8 cellular contexts compared by ENCODE assay signal in genomic region chr1:157137051-157137772, GRCh38. TPM values are rescaled to one million over a fixed set of nuclear protein-coding genes. Genes with fewer than 3 reads are reported as not detected.
DNase-seq lines count a peak whose midpoint lies in the region; ATAC-seq and TF ChIP-seq lines count a peak whose summit lies in the region.

No MANE protein-coding gene starts in this region.

- peak overlapping the region; percentile 73 to 96; a peak in 3 of 4 replicates for H3K27ac ChIP-seq in SK-N-SH (ENCODE audit: low read depth in 2 of 2, low read length in 1 of 2)

- H3K9me3 Mint-ChIP-seq in activated T-cell treated with anti-CD3 and anti-CD28 coated beads, Interleukin-2, amount 50 U/mL, for 72 hours: no peaks in the 10 kb centered on the region
- H3K9me3 Mint-ChIP-seq in nephron: no peaks in the 10 kb centered on the region

- peak overlapping the region; percentile 98 for H3K4me2 ChIP-seq in SK-N-SH

- no peak overlapping the region; the same call in 1 of the 2 replicates for H2AFZ ChIP-seq in SK-N-SH (ENCODE audit: low read depth)

- WGBS in SK-N-SH (ENCODE audit: low lambda C conversion rate): 2% methylated on average over 16 of the region's 16 CpGs

- peaks cover 29% of the 10 kb centered on the region for H4K20me1 ChIP-seq in SK-N-SH (ENCODE audit: insufficient read depth)

- peaks cover 52% of the 10 kb centered on the region for H3K79me2 ChIP-seq in SK-N-SH (ENCODE audit: insufficient read depth)

- H3K9me2 ChIP-seq in SK-N-SH: no peaks in the 10 kb centered on the region

- no peaks in the 10 kb centered on the region for H3K27me3 ChIP-seq in SK-N-SH (ENCODE audit: insufficient read depth)

- H3K4me1 ChIP-seq in SK-N-SH (ENCODE audit: control insufficient read depth in 1 of 2, insufficient read depth in 2 of 2, low read depth in 1 of 2, low read length in 1 of 2): peaks cover 13 to 33% of the 10 kb centered on the region in 2 experiments; a peak in 3 of 4 replicates

- H3K27ac Mint-ChIP-seq in activated T-cell treated with anti-CD3 and anti-CD28 coated beads, Interleukin-2, amount 50 U/mL, for 72 hours: peak overlapping the region; percentile 97
- peak overlapping the region; percentile 97 to 100 (median 99) for H3K27ac Mint-ChIP-seq in nephron

- H3F3A ChIP-seq in SK-N-SH (replicated peaks; ENCODE audit: insufficient read depth): peaks cover 18% of the 10 kb centered on the region

- no peak for DNase-seq in activated T-cell treated with anti-CD3 and anti-CD28 coated beads, Interleukin-2, amount 50 U/mL, for 72 hours
- DNase-seq in activated T-cell treated with anti-CD3 and anti-CD28 coated beads, Interleukin-2, amount 50 U/mL, for 1 hour: no peak
- DNase-seq in SK-N-SH (peak; percentile 45), erythroblast (lab: John Stamatoyannopoulos, UW) (peak; percentile 44 to 54), posterior cingulate gyrus (no peak), NCI-H446 (lab: John Stamatoyannopoulos, UW) (no peak)
- DNase-seq in stimulated activated CD4-positive, alpha-beta T cell treated with anti-CD3 and anti-CD28 coated beads, Interleukin-2, amount 100 ng/mL, for 48 hours: no peak

- TF ChIP-seq POLR2A in erythroblast (IDR thresholded peaks at IDR 0.05; ENCODE audit: low read length): no peak

- no peak for TF ChIP-seq EP300 in SK-N-SH (IDR thresholded peaks at IDR 0.05; ENCODE audit: borderline replicate concordance in 1 of 2, low read depth in 1 of 2, low read length in 1 of 2)

- peak overlapping the region; percentile 89 to 91 for H3K4me3 ChIP-seq in SK-N-SH (ENCODE audit: low read depth in 2 of 2, low read length in 1 of 2)

- CTCF ChIA-PET in SK-N-SH (lab: Yijun Ruan, JAX): interaction anchor here (1.6 to 15.8 kb wide), 3 partner anchors 17 to 63 kb away, joined by 5 to 194 read pairs (median 50); no protein-coding TSS in a partner anchor

- no peak for TF ChIP-seq CTCF in SK-N-SH (IDR thresholded peaks at IDR 0.05)
- no peak for TF ChIP-seq CTCF in nephron (IDR thresholded peaks at IDR 0.05; ENCODE audit: unreplicated experiment in 3 of 3)

- intact Hi-C loops in posterior cingulate gyrus (cut with DNase I): no loop called here

- no peak for TF ChIP-seq RAD21 in SK-N-SH (IDR thresholded peaks at IDR 0.05; ENCODE audit: low read length)

- peak overlapping the region; percentile 96 to 98 for H3K4me3 Mint-ChIP-seq in activated T-cell treated with anti-CD3 and anti-CD28 coated beads, Interleukin-2, amount 50 U/mL, for 72 hours
- H3K4me3 Mint-ChIP-seq in nephron: peak overlapping the region; percentile 92 to 98 (median 98)

- H3K36me3 ChIP-seq in SK-N-SH (replicated peaks in 1 of 2; ENCODE audit: control insufficient read depth in 1 of 2, insufficient read depth in 2 of 2, low read length in 1 of 2): peaks cover 36 to 39% of the 10 kb centered on the region in 2 experiments

- no peaks in the 10 kb centered on the region for H3K9me3 ChIP-seq in SK-N-SH

- H3K4me1 Mint-ChIP-seq in activated T-cell treated with anti-CD3 and anti-CD28 coated beads, Interleukin-2, amount 50 U/mL, for 72 hours (ENCODE audit: low read depth): peaks cover 88% of the 10 kb centered on the region
- H3K4me1 Mint-ChIP-seq in nephron: peaks cover 38% of the 10 kb centered on the region

- no peak for ATAC-seq in activated T-cell treated with anti-CD3 and anti-CD28 coated beads, Interleukin-2, amount 50 U/mL, for 72 hours (replicated peaks in 1 of 2)

- peaks cover 27 to 36% of the 10 kb centered on the region in 2 donors for H3K36me3 Mint-ChIP-seq in activated T-cell treated with anti-CD3 and anti-CD28 coated beads, Interleukin-2, amount 50 U/mL, for 72 hours (ENCODE audit: insufficient read depth in 2 of 2)
- peaks cover 43% of the 10 kb centered on the region for H3K36me3 Mint-ChIP-seq in nephron (ENCODE audit: low read depth)

- H3K9ac ChIP-seq in SK-N-SH: peak overlapping the region; percentile 86

- H3K27me3 Mint-ChIP-seq in activated T-cell treated with anti-CD3 and anti-CD28 coated beads, Interleukin-2, amount 50 U/mL, for 72 hours (ENCODE audit: low read depth): no peaks in the 10 kb centered on the region
- no peaks in the 10 kb centered on the region for H3K27me3 Mint-ChIP-seq in nephron (ENCODE audit: low read depth)

- POLR2A ChIA-PET in SK-N-SH (lab: Yijun Ruan, JAX): interaction anchor here (0.6 to 1.9 kb wide), 2 partner anchors 18 to 73 kb away, joined by 3 to 10 read pairs; no protein-coding TSS in a partner anchor

TF ChIP-seq in SK-N-SH, 30 proteins besides CTCF, POLR2A, EP300 and RAD21:
- TF ChIP-seq FOSL2 (IDR thresholded peaks at IDR 0.05; ENCODE audit: borderline replicate concordance, low read depth) (no peak), MAX (IDR thresholded peaks at IDR 0.05; ENCODE audit: low read depth) (no peak), REST (IDR thresholded peaks at IDR 0.05; ENCODE audit: low read depth, low read length) (no peak), NFIC (IDR thresholded peaks at IDR 0.05; ENCODE audit: borderline replicate concordance) (no peak), RXRA (IDR thresholded peaks at IDR 0.05; ENCODE audit: borderline replicate concordance, low read depth) (no peak), USF2 (IDR thresholded peaks at IDR 0.05; ENCODE audit: borderline replicate concordance, low read depth, low read length) (no peak), PBX3 (IDR thresholded peaks at IDR 0.05) (no peak)

RNA-seq across cellular contexts. Expression of gene ETV3, which starts 1.0 kb away (rescaled TPM):
- total RNA-seq in activated T-cell treated with anti-CD3 and anti-CD28 coated beads, Interleukin-2, amount 50 U/mL, for 72 hours: 10 to 100 TPM; 33.5 to 48.7 TPM
- 5.4 and 8.5 TPM in 2 replicates for polyA plus RNA-seq in SK-N-SH (2012; rRNA removed)
- 5.2 and 5.6 TPM in 2 replicates for polyA plus RNA-seq in SK-N-SH (2012; cell fraction: cytosol; rRNA removed)
- polyA plus RNA-seq in SK-N-SH (2012; cell fraction: nucleus; rRNA removed): 9.4 and 16.2 TPM in 2 replicates

RNA-seq across cellular contexts. Expression of gene ETV3L, which starts 37.6 kb away (rescaled TPM):
- not detected for total RNA-seq in activated T-cell treated with anti-CD3 and anti-CD28 coated beads, Interleukin-2, amount 50 U/mL, for 72 hours
- polyA plus RNA-seq in SK-N-SH (2012; rRNA removed): not detected in 2 replicates
- polyA plus RNA-seq in SK-N-SH (2012; cell fraction: cytosol; rRNA removed): not detected in 2 replicates
- polyA plus RNA-seq in SK-N-SH (2012; cell fraction: nucleus; rRNA removed): not detected in 2 replicates

Comparison
In these comparisons a context has a peak if more than half of its experiments do, and no peak if none do; other contexts are left out.
1. DNase-seq: peak in SK-N-SH (single experiment) and erythroblast (2 of 2); none in activated T-cell treated with anti-CD3 and anti-CD28 coated beads, Interleukin-2, amount 50 U/mL, for 72 hours (0 of 2), activated T-cell treated with anti-CD3 and anti-CD28 coated beads, Interleukin-2, amount 50 U/mL, for 1 hour (single experiment), posterior cingulate gyrus (0 of 10), stimulated activated CD4-positive, alpha-beta T cell treated with anti-CD3 and anti-CD28 coated beads, Interleukin-2, amount 100 ng/mL, for 48 hours (0 of 2) and NCI-H446 (0 of 2).